In genomic region chr18:24398515-24398914, GRCh38 we compare ENCODE assay signal across 8 cellular contexts. TPM values are rescaled to one million over a fixed set of nuclear protein-coding genes. Genes with fewer than 3 reads are reported as not detected.
DNase-seq lines count a peak whose midpoint lies in the region; ATAC-seq and TF ChIP-seq lines count a peak whose summit lies in the region.

No MANE protein-coding gene starts in this region.

- peaks cover 36% of the 10 kb centered on the region for H3K4me1 Mint-ChIP-seq in activated T-cell treated with anti-CD3 and anti-CD28 coated beads, Interleukin-2, amount 50 U/mL, for 72 hours (ENCODE audit: low read depth)
- H3K4me1 Mint-ChIP-seq in activated T-helper 2 cell treated with anti-CD3 and anti-CD28 coated beads, Interferon-gamma antibody, Interleukin-2, Interleukin-4, amounts not matched to agents 10 μg/mL and 5 μg/mL and 100 μg/mL, durations not matched to agents 14 hours and 24 hours and 36 hours (ENCODE audit: low read depth), result peaks cover 20% of the 10 kb centered on the region
- H3K4me1 Mint-ChIP-seq in type B pancreatic cell (ENCODE audit: unreplicated experiment), result peaks cover 31% of the 10 kb centered on the region
- H3K4me1 Mint-ChIP-seq in activated naive CD4-positive, alpha-beta T cell treated with anti-CD3 and anti-CD28 coated beads for 36 hours (ENCODE audit: low read depth), result peaks cover 18% of the 10 kb centered on the region

- no peak for ATAC-seq in activated T-cell treated with anti-CD3 and anti-CD28 coated beads, Interleukin-2, amount 50 U/mL, for 72 hours (replicated peaks in 1 of 2)
- no peak for ATAC-seq in GM21381 (IDR thresholded peaks at IDR 0.05; ENCODE audit: unreplicated experiment)

- CTCF ChIA-PET in activated naive CD4-positive, alpha-beta T cell treated with anti-CD3 and anti-CD28 coated beads for 36 hours (lab: Charles Lee), result interaction anchor here (0.6 to 2.2 kb wide), 7 partner anchors 8 to 91 kb away, joined by 3 to 9 read pairs (median 3); no protein-coding TSS in a partner anchor

- no peaks in the 10 kb centered on the region for H3K36me3 Mint-ChIP-seq in activated T-cell treated with anti-CD3 and anti-CD28 coated beads, Interleukin-2, amount 50 U/mL, for 72 hours (ENCODE audit: insufficient read depth in 2 of 2)
- H3K36me3 Mint-ChIP-seq in activated T-helper 2 cell treated with anti-CD3 and anti-CD28 coated beads, Interferon-gamma antibody, Interleukin-2, Interleukin-4, amounts not matched to agents 10 μg/mL and 5 μg/mL and 100 μg/mL, durations not matched to agents 14 hours and 24 hours and 36 hours (ENCODE audit: low read depth), result no peaks in the 10 kb centered on the region
- H3K36me3 Mint-ChIP-seq in type B pancreatic cell, result no peaks in the 10 kb centered on the region
- H3K36me3 Mint-ChIP-seq in activated naive CD4-positive, alpha-beta T cell treated with anti-CD3 and anti-CD28 coated beads for 36 hours (ENCODE audit: low read depth), result no peaks in the 10 kb centered on the region

- peaks cover 12% of the 10 kb centered on the region for H3K27me3 Mint-ChIP-seq in activated T-cell treated with anti-CD3 and anti-CD28 coated beads, Interleukin-2, amount 50 U/mL, for 72 hours (ENCODE audit: low read depth)
- peaks cover 62% of the 10 kb centered on the region for H3K27me3 Mint-ChIP-seq in activated T-helper 2 cell treated with anti-CD3 and anti-CD28 coated beads, Interferon-gamma antibody, Interleukin-2, Interleukin-4, amounts not matched to agents 10 μg/mL and 5 μg/mL and 100 μg/mL, durations not matched to agents 14 hours and 24 hours and 36 hours (ENCODE audit: low read depth)
- H3K27me3 Mint-ChIP-seq in type B pancreatic cell, result peaks cover 2% of the 10 kb centered on the region
- H3K27me3 Mint-ChIP-seq in activated naive CD4-positive, alpha-beta T cell treated with anti-CD3 and anti-CD28 coated beads for 36 hours (ENCODE audit: low read depth), result peaks cover 18% of the 10 kb centered on the region

- peak overlapping the region; percentile 41 for H3K4me3 ChIP-seq in iPS-18c (ENCODE audit: insufficient read depth, low read depth, low read length)
- no peak overlapping the region; the same call in 1 of the 2 replicates for H3K4me3 ChIP-seq in BE2C (ENCODE audit: low read depth, low read length)

- intact Hi-C loops in activated T-helper 2 cell treated with anti-CD3 and anti-CD28 coated beads, Interferon-gamma antibody, Interleukin-2, Interleukin-4, amounts not matched to agents 10 μg/mL and 5 μg/mL and 100 μg/mL, durations not matched to agents 14 hours and 24 hours and 36 hours (cut with micrococcal nuclease), result no loop called here
- intact Hi-C loops in activated naive CD4-positive, alpha-beta T cell treated with anti-CD3 and anti-CD28 coated beads for 36 hours (cut with micrococcal nuclease), result loop anchor here (2.0 to 10.0 kb wide), 3 partner anchors 14 to 956 kb away; partner anchors contain the start of gene ZNF521

- no peak overlapping the region for H3K27ac Mint-ChIP-seq in activated T-cell treated with anti-CD3 and anti-CD28 coated beads, Interleukin-2, amount 50 U/mL, for 72 hours
- no peak overlapping the region for H3K27ac Mint-ChIP-seq in activated T-helper 2 cell treated with anti-CD3 and anti-CD28 coated beads, Interferon-gamma antibody, Interleukin-2, Interleukin-4, amounts not matched to agents 10 μg/mL and 5 μg/mL and 100 μg/mL, durations not matched to agents 14 hours and 24 hours and 36 hours
- H3K27ac Mint-ChIP-seq in type B pancreatic cell, result peak overlapping the region; percentile 84
- no peak overlapping the region for H3K27ac Mint-ChIP-seq in activated naive CD4-positive, alpha-beta T cell treated with anti-CD3 and anti-CD28 coated beads for 36 hours

- H3K4me1 ChIP-seq in BE2C, result no peaks in the 10 kb centered on the region

- H3K9me3 ChIP-seq in iPS-18c (ENCODE audit: control insufficient read depth, insufficient read depth, low read length) (no peaks in the 10 kb centered on the region), BE2C (no peaks in the 10 kb centered on the region)

- no peaks in the 10 kb centered on the region for H3K9me3 Mint-ChIP-seq in activated T-cell treated with anti-CD3 and anti-CD28 coated beads, Interleukin-2, amount 50 U/mL, for 72 hours
- H3K9me3 Mint-ChIP-seq in activated T-helper 2 cell treated with anti-CD3 and anti-CD28 coated beads, Interferon-gamma antibody, Interleukin-2, Interleukin-4, amounts not matched to agents 10 μg/mL and 5 μg/mL and 100 μg/mL, durations not matched to agents 14 hours and 24 hours and 36 hours, result no peaks in the 10 kb centered on the region
- no peaks in the 10 kb centered on the region for H3K9me3 Mint-ChIP-seq in type B pancreatic cell
- H3K9me3 Mint-ChIP-seq in activated naive CD4-positive, alpha-beta T cell treated with anti-CD3 and anti-CD28 coated beads for 36 hours, result no peaks in the 10 kb centered on the region

- H3K4me3 Mint-ChIP-seq in activated T-cell treated with anti-CD3 and anti-CD28 coated beads, Interleukin-2, amount 50 U/mL, for 72 hours, result peak overlapping the region; percentile 82 to 88
- H3K4me3 Mint-ChIP-seq in activated T-helper 2 cell treated with anti-CD3 and anti-CD28 coated beads, Interferon-gamma antibody, Interleukin-2, Interleukin-4, amounts not matched to agents 10 μg/mL and 5 μg/mL and 100 μg/mL, durations not matched to agents 14 hours and 24 hours and 36 hours (ENCODE audit: low read depth), result peak overlapping the region; percentile 76
- H3K4me3 Mint-ChIP-seq in type B pancreatic cell, result peak overlapping the region; percentile 98
- H3K4me3 Mint-ChIP-seq in activated naive CD4-positive, alpha-beta T cell treated with anti-CD3 and anti-CD28 coated beads for 36 hours, result no peak overlapping the region

- H3K36me3 ChIP-seq in BE2C, result peaks cover 3% of the 10 kb centered on the region; the same call in 1 of the 2 replicates

- no peaks in the 10 kb centered on the region for H3K27me3 ChIP-seq in BE2C

- no peak for DNase-seq in activated T-cell treated with anti-CD3 and anti-CD28 coated beads, Interleukin-2, amount 50 U/mL, for 72 hours
- DNase-seq in activated T-cell treated with anti-CD3 and anti-CD28 coated beads, Interleukin-2, amount 50 U/mL, for 48 hours, result no peak
- DNase-seq in activated T-helper 2 cell treated with anti-CD3 and anti-CD28 coated beads, Interferon-gamma antibody, Interleukin-2, Interleukin-4, amounts not matched to agents 10 μg/mL and 5 μg/mL and 100 μg/mL, durations not matched to agents 14 hours and 24 hours and 36 hours (ENCODE audit: low spot score), result no peak
- DNase-seq in type B pancreatic cell (ENCODE audit: extremely low spot score, unreplicated experiment), result no peak
- DNase-seq in BE2C, result no peak
- DNase-seq in activated naive CD4-positive, alpha-beta T cell treated with anti-CD3 and anti-CD28 coated beads for 36 hours, result no peak

- no peak for TF ChIP-seq CTCF in type B pancreatic cell (conservative IDR thresholded peaks at IDR 0.05)
- TF ChIP-seq CTCF in BE2C (IDR thresholded peaks at IDR 0.05; ENCODE audit: low read depth, low read length), result no peak

RNA-seq across cellular contexts. Expression of gene OSBPL1A, which starts 0.9 kb away (rescaled TPM):
- 1 to 10 TPM; 1.5 to 2.4 TPM for total RNA-seq in activated T-cell treated with anti-CD3 and anti-CD28 coated beads, Interleukin-2, amount 50 U/mL, for 72 hours
- total RNA-seq in activated T-helper 2 cell treated with anti-CD3 and anti-CD28 coated beads, Interferon-gamma antibody, Interleukin-2, Interleukin-4, amounts not matched to agents 10 μg/mL and 5 μg/mL and 100 μg/mL, durations not matched to agents 14 hours and 24 hours and 36 hours, result 0.39 and 0.98 TPM in 2 replicates
- total RNA-seq in type B pancreatic cell (ENCODE audit: low replicate concordance), result 29.3 and 42.7 TPM in 2 replicates
- 14.4 TPM for polyA plus RNA-seq in BE2C (2012; ENCODE audit: insufficient read depth, insufficient read length, low read depth)
- total RNA-seq in activated naive CD4-positive, alpha-beta T cell treated with anti-CD3 and anti-CD28 coated beads for 36 hours, result 1 to 10 TPM; 2.4 to 2.7 TPM

RNA-seq across cellular contexts. Expression of gene IMPACT, which starts 28.0 kb away (rescaled TPM):
- 10 to 100 TPM; 19.0 to 27.6 TPM for total RNA-seq in activated T-cell treated with anti-CD3 and anti-CD28 coated beads, Interleukin-2, amount 50 U/mL, for 72 hours
- 4.5 and 6.2 TPM in 2 replicates for total RNA-seq in activated T-helper 2 cell treated with anti-CD3 and anti-CD28 coated beads, Interferon-gamma antibody, Interleukin-2, Interleukin-4, amounts not matched to agents 10 μg/mL and 5 μg/mL and 100 μg/mL, durations not matched to agents 14 hours and 24 hours and 36 hours
- total RNA-seq in type B pancreatic cell (ENCODE audit: low replicate concordance), result 34.3 and 35.5 TPM in 2 replicates
- polyA plus RNA-seq in BE2C (2012; ENCODE audit: insufficient read depth, insufficient read length, low read depth), result 15.1 TPM
- total RNA-seq in activated naive CD4-positive, alpha-beta T cell treated with anti-CD3 and anti-CD28 coated beads for 36 hours, result 10 to 100 TPM; 19.4 to 19.9 TPM
